16 cellular contexts compared by ENCODE assay signal in the genomic region with DNA sequence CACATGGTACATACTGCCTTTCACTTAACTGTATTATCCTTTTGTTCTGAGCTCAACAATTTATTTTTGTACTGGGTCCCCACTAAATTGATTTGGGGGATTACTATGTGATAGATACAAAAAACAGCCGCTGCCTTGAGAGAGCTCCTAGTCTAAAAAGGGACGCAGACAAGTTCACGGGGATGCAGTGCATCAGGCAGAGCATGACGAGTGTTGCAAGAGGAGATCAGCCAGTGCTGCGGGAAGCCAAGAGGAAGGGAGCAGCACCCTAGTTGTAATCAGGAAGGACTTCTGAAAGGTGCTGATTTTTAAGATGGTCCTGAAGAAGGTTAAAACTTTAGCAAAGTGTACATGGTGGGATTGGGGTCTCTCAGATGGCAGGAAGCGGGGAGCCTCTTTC. TPM values are rescaled to one million over a fixed set of nuclear protein-coding genes. Genes with fewer than 3 reads are reported as not detected.
DNase-seq lines count a peak whose midpoint lies in the region; ATAC-seq and TF ChIP-seq lines count a peak whose summit lies in the region.
"Had no signal": no experiment of that assay in that cellular context is flagged by ENCODE, and none has a peak within 500 bp of the region (broad histone marks: within the 10 kb centered on the region; RNA-seq: fewer than 3 reads in every experiment).

No MANE protein-coding gene starts in this region.

- H3K27ac ChIP-seq in IMR-90 (ENCODE audit: insufficient read depth, low read length) (no peak overlapping the region), sigmoid colon (peak overlapping the region in 1 of 4 donors; percentile 38)
- H3K27ac ChIP-seq: BLaER1 treated with 17β-estradiol and CSF1 and Interleukin-3, amounts not matched to agents 10 nM and 100 nM had no signal

- H3K9me1 ChIP-seq in IMR-90 (ENCODE audit: insufficient read depth, low read length): peaks cover 42% of the 10 kb centered on the region

- H2BK120ac ChIP-seq in IMR-90 (ENCODE audit: low read depth, low read length): peak overlapping the region; percentile 74

- no peak overlapping the region for H3K4me2 ChIP-seq in IMR-90 (ENCODE audit: low read depth, low read length)

- intact Hi-C loops in IMR-90 (cut with micrococcal nuclease): no loop called here
- intact Hi-C loops in sigmoid colon (cut with DNase I): no loop called here
- intact Hi-C loops in cardiac septum (cut with DNase I): no loop called here

- peaks cover 38 to 90% of the 10 kb centered on the region in 2 experiments for H3K79me1 ChIP-seq in IMR-90 (ENCODE audit: low read depth in 1 of 2, low read length in 2 of 2)

- dilution Hi-C loops in IMR-90 (cut with HindIII; ENCODE audit: low sequenced_read_pairs, unreplicated experiment): no loop called here

- ATAC-seq in IMR-90 (ENCODE audit: low read depth): no peak
- no peak for ATAC-seq in GM21737 (IDR thresholded peaks at IDR 0.05; ENCODE audit: unreplicated experiment)

- H3K18ac ChIP-seq in IMR-90 (ENCODE audit: low read depth, low read length): no peak overlapping the region

- H3K9ac ChIP-seq in IMR-90 (ENCODE audit: low read depth, low read length): no peak overlapping the region
- H3K9ac ChIP-seq: BLaER1 treated with 17β-estradiol and CSF1 and Interleukin-3, amounts not matched to agents 10 nM and 100 nM had no signal

- H2BK20ac ChIP-seq in IMR-90 (ENCODE audit: low read depth, low read length): peak overlapping the region; percentile 54

- H2BK15ac ChIP-seq in IMR-90 (ENCODE audit: low read depth, low read length): peak overlapping the region; percentile 44; the same call in 1 of the 3 replicates

- no peak overlapping the region for H3K4me3 ChIP-seq in IMR-90 (ENCODE audit: insufficient read depth, low read depth, low read length)
- H3K4me3 ChIP-seq in sigmoid colon: no peak overlapping the region
- H3K4me3 ChIP-seq: BLaER1 treated with 17β-estradiol and CSF1 and Interleukin-3, amounts not matched to agents 10 nM and 100 nM had no signal

- H3K9me3 ChIP-seq in IMR-90 (ENCODE audit: control insufficient read depth, insufficient read depth, low read length) (0 out of 2 replicates have a peak, but pooled peaks cover 4% of the 10 kb centered on the region), sigmoid colon (no peaks in the 10 kb centered on the region)

- H3K4me1 ChIP-seq in IMR-90 (ENCODE audit: control insufficient read depth, insufficient read depth, low read length): peaks cover 13% of the 10 kb centered on the region
- peaks cover 0 to 9% (median 4%) of the 10 kb centered on the region in 4 donors for H3K4me1 ChIP-seq in sigmoid colon

- no peak overlapping the region for H2AFZ ChIP-seq in IMR-90 (replicated peaks; ENCODE audit: low read length, poor library complexity)

- peak overlapping the region; percentile 44 for H2AK9ac ChIP-seq in IMR-90 (replicated peaks; ENCODE audit: low read depth, low read length, poor library complexity)

- TF ChIP-seq POLR2A in IMR-90 (IDR thresholded peaks at IDR 0.05; ENCODE audit: low read depth, low read length) (no peak), sigmoid colon (IDR thresholded peaks at IDR 0.05) (no peak)

- no peak for TF ChIP-seq RAD21 in IMR-90 (IDR thresholded peaks at IDR 0.05; ENCODE audit: low read length)

- peak overlapping the region; percentile 68 for H3K14ac ChIP-seq in IMR-90 (replicated peaks; ENCODE audit: low read depth, low read length)

- H3K23ac ChIP-seq in IMR-90 (ENCODE audit: low read depth, low read length): peak overlapping the region; percentile 56; the same call in 1 of the 2 replicates

- H4K20me1 ChIP-seq in IMR-90 (ENCODE audit: insufficient read depth, low read length): peaks cover 4% of the 10 kb centered on the region; the same call in 1 of the 2 replicates

- H4K5ac ChIP-seq in IMR-90 (ENCODE audit: low read depth, low read length): no peak overlapping the region

- POLR2A ChIA-PET in IMR-90 (lab: Charles Lee; ENCODE audit: unreplicated experiment): no interaction called here

- H4K91ac ChIP-seq in IMR-90 (ENCODE audit: insufficient read depth, low read depth, low read length): 0 out of 2 replicates have a peak overlapping the region, but pooled peaks have one; percentile 4

- no peak overlapping the region for H3K56ac ChIP-seq in IMR-90 (ENCODE audit: extremely low read depth, insufficient read depth, low read length)

- peak overlapping the region; percentile 79 for H3K4ac ChIP-seq in IMR-90 (ENCODE audit: low read depth, low read length)

- DNase-seq in NOMO-1 treated with DMSO at 0.1 percent for 48 hours (lab: John Stamatoyannopoulos, UW; ENCODE audit: unreplicated experiment) (peak; percentile 34), NOMO-1 treated with dmso at 0.1 percent for 144 hours (lab: John Stamatoyannopoulos, UW; ENCODE audit: unreplicated experiment) (no peak), IMR-90 (no peak), amniotic epithelial cell (ENCODE audit: low read depth) (peak; percentile 64), sigmoid colon (peak; percentile 72), NCI-H526 (lab: John Stamatoyannopoulos, UW) (no peak), cardiac septum (ENCODE audit: low spot score) (no peak)
- DNase-seq: 8988T, DMS153, EL, NCI-H1048, NCI-H146, NCI-H226, NCI-H526 treated with DMSO at 0.1 percent for 48 hours had no signal

- BruUV-seq in IMR-90 (replicated peaks; lab: Mats Ljungman, UMichigan): no TSS peak

- CTCF ChIA-PET in IMR-90 (lab: Yijun Ruan, JAX): no interaction called here

- in situ Hi-C loops in IMR-90 (cut with MboI; ENCODE audit: low sequenced_read_pairs): no loop called here

- TF ChIP-seq EP300 in sigmoid colon (IDR thresholded peaks at IDR 0.05): peak in 1 of 4 donors; percentile 9

- no peak for TF ChIP-seq CTCF in IMR-90 (conservative IDR thresholded peaks at IDR 0.05; ENCODE audit: low read depth, low read length)
- TF ChIP-seq CTCF in sigmoid colon (IDR thresholded peaks at IDR 0.05): no peak

- H2BK5ac ChIP-seq in IMR-90 (ENCODE audit: low read depth, low read length, poor library complexity, severe bottlenecking): no peak overlapping the region

- H3K36me3 ChIP-seq in IMR-90 (ENCODE audit: control insufficient read depth, insufficient read depth, low read length) (peaks cover 5% of the 10 kb centered on the region), sigmoid colon (peaks cover 0 to 4% (median 0%) of the 10 kb centered on the region in 4 donors)

- WGBS in IMR-90 (ENCODE audit: extremely low coverage in 2 of 2, insufficient read length in 1 of 2), 2 experiments: 100% methylated on average over 2 of the region's 6 CpGs; no CpG with 5 or more reads in 1 of the 2 experiments
- 94% methylated on average over 6 of the region's 6 CpGs for WGBS in sigmoid colon, 2 donors

- H4K8ac ChIP-seq in IMR-90 (ENCODE audit: low read depth in 2 of 2, low read length in 2 of 2): 0 out of 4 replicates have a peak overlapping the region, but pooled peaks of 1 of the 2 experiments have one; percentile 94

- H2AK5ac ChIP-seq in IMR-90 (ENCODE audit: low read depth, low read length): peak overlapping the region; percentile 53; the same call in 1 of the 2 replicates

- no peaks in the 10 kb centered on the region for H3K27me3 ChIP-seq in IMR-90 (ENCODE audit: control insufficient read depth, insufficient read depth, low read length)
- no peaks in the 10 kb centered on the region for H3K27me3 ChIP-seq in sigmoid colon
- H3K27me3 ChIP-seq: BLaER1 treated with 17β-estradiol and CSF1 and Interleukin-3, amounts not matched to agents 10 nM and 100 nM had no signal

TF ChIP-seq in IMR-90, 13 proteins besides CTCF, POLR2A, EP300 and RAD21:
- TF ChIP-seq RFX5 (IDR thresholded peaks at IDR 0.05; ENCODE audit: low read depth, low read length) (no peak), RCOR1 (IDR thresholded peaks at IDR 0.05; ENCODE audit: insufficient replicate concordance, low read length) (no peak), NFE2L2 (IDR thresholded peaks at IDR 0.05; ENCODE audit: low read depth, low read length) (no peak), SMC3 (IDR thresholded peaks at IDR 0.05; ENCODE audit: low read depth, low read length) (no peak), BHLHE40 (IDR thresholded peaks at IDR 0.05; ENCODE audit: low read depth, low read length) (no peak), FOS (IDR thresholded peaks at IDR 0.05; ENCODE audit: low read depth, low read length) (no peak), MXI1 (IDR thresholded peaks at IDR 0.05; ENCODE audit: borderline replicate concordance, low read depth, low read length) (no peak), CHD1 (IDR thresholded peaks at IDR 0.05; ENCODE audit: low read depth, low read length) (no peak), CEBPB (IDR thresholded peaks at IDR 0.05; ENCODE audit: low read depth, low read length) (no peak), MAFK (IDR thresholded peaks at IDR 0.05; ENCODE audit: low read depth, low read length) (no peak), MAZ (IDR thresholded peaks at IDR 0.05; ENCODE audit: borderline replicate concordance, low read depth, low read length) (no peak)
- TF ChIP-seq, protein P1, sequence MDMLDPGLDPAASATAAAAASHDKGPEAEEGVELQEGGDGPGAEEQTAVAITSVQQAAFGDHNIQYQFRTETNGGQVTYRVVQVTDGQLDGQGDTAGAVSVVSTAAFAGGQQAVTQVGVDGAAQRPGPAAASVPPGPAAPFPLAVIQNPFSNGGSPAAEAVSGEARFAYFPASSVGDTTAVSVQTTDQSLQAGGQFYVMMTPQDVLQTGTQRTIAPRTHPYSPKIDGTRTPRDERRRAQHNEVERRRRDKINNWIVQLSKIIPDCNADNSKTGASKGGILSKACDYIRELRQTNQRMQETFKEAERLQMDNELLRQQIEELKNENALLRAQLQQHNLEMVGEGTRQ (IDR thresholded peaks at IDR 0.05; ENCODE audit: low read depth, low read length): no peak
- TF ChIP-seq, protein P2, sequence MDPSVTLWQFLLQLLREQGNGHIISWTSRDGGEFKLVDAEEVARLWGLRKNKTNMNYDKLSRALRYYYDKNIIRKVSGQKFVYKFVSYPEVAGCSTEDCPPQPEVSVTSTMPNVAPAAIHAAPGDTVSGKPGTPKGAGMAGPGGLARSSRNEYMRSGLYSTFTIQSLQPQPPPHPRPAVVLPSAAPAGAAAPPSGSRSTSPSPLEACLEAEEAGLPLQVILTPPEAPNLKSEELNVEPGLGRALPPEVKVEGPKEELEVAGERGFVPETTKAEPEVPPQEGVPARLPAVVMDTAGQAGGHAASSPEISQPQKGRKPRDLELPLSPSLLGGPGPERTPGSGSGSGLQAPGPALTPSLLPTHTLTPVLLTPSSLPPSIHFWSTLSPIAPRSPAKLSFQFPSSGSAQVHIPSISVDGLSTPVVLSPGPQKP (IDR thresholded peaks at IDR 0.05; ENCODE audit: borderline replicate concordance, low read depth, low read length): no peak

RNA-seq across cellular contexts. Expression of a gene that starts 15.8 kb away (rescaled TPM):
- total RNA-seq in IMR-90 (2012; rRNA removed) (43.9 and 46.2 TPM in 2 replicates), sigmoid colon (10 to 100 TPM; 24.3 to 41.7 (median 37.2) TPM), cardiac septum (15.5 TPM)
- polyA plus RNA-seq in IMR-90 (2012; rRNA removed) (66.8 and 67.0 TPM in 2 replicates), sigmoid colon (10 to 100 TPM in 1 of 3 donors, 1 to 10 TPM in 2; 6.0 to 21.2 (median 7.2) TPM)
- polyA plus RNA-seq in IMR-90 (2012; cell fraction: cytosol; rRNA removed): 21.9 and 22.7 TPM in 2 replicates
- 30.8 and 46.0 TPM in 2 replicates for polyA plus RNA-seq in IMR-90 (2012; cell fraction: nucleus; rRNA removed; ENCODE audit: low replicate concordance)

Comparison
In these comparisons a context has a peak if more than half of its experiments do, and no peak if none do; other contexts are left out.
1. DNase-seq: peak in NOMO-1 treated with DMSO at 0.1 percent for 48 hours (single experiment), amniotic epithelial cell (single experiment) and sigmoid colon (single experiment); none in NOMO-1 treated with dmso at 0.1 percent for 144 hours (single experiment), IMR-90 (single experiment), NCI-H526 (0 of 2) and cardiac septum (single experiment).